ENCODE assay signal across 8 cellular contexts in genomic region chr3:64023187-64023860, GRCh38. TPM values are rescaled to one million over a fixed set of nuclear protein-coding genes. Genes with fewer than 3 reads are reported as not detected.
DNase-seq lines count a peak whose midpoint lies in the region; ATAC-seq and TF ChIP-seq lines count a peak whose summit lies in the region.

PSMD6 (minus strand) TSS chr3:64023494; CDS start chr3:64023419, 75 bp downstream.

- TF ChIP-seq CTCF in coronary artery (IDR thresholded peaks at IDR 0.05) = peak; percentile 98

- H3K27ac ChIP-seq in coronary artery = peak within 1 kb of the TSS; percentile 80 to 85

- intact Hi-C loops in left colon (cut with DNase I, micrococcal nuclease) = no loop called here

- ATAC-seq in GM19023 (IDR thresholded peaks at IDR 0.05; ENCODE audit: unreplicated experiment) = peak; percentile 98
- peak; percentile 98 for ATAC-seq in HG03280 (IDR thresholded peaks at IDR 0.05; ENCODE audit: unreplicated experiment)
- ATAC-seq in left colon = peak; percentile 95

- peak; percentile 85 to 87 for DNase-seq in AML-193 (lab: John Stamatoyannopoulos, UW)
- peak; percentile 52 for DNase-seq in NCI-H510A treated with DMSO at 0.1 percent for 48 hours (lab: John Stamatoyannopoulos, UW)
- peak; percentile 95 for DNase-seq in activated CD4-positive, alpha-beta T cell treated with anti-CD3 and anti-CD28 coated beads for 48 hours
- peak; percentile 89 for DNase-seq in coronary artery (ENCODE audit: low spot score)
- DNase-seq in left colon = peak; percentile 76 to 90
- peak; percentile 95 to 97 for DNase-seq in stimulated activated CD4-positive, alpha-beta T cell treated with anti-CD3 and anti-CD28 coated beads, Interleukin-2, amount 100 ng/mL, for 24 hours

- peak within 1 kb of the TSS; percentile 79 for H3K4me3 ChIP-seq in coronary artery

RNA-seq across cellular contexts. Expression of gene PSMD6, which starts in this region (rescaled TPM):
- 10 to 100 TPM; 49.4 to 51.4 TPM for total RNA-seq in left colon

Comparison
In these comparisons a context has a peak if more than half of its experiments do, and no peak if none do; other contexts are left out.
1. Peak in every context shown above with its lines: DNase-seq, ATAC-seq, H3K4me3 ChIP-seq and H3K27ac ChIP-seq.